ENCODE assay signal across 27 cellular contexts in genomic region chr4:5364406-5364805, GRCh38.
"Had no signal": no experiment of that assay in that cellular context is flagged by ENCODE, and none has a peak within 500 bp of the region (broad histone marks: within the 10 kb centered on the region; RNA-seq: fewer than 3 reads in every experiment).

No MANE protein-coding gene starts in this region.

- DNase-seq: hypothalamus; immature natural killer cell; left ventricle myocardium inferior; mesendoderm; naive B cell; natural killer cell; nephron progenitor cell; occipital lobe; ovary; stimulated activated CD4-positive, alpha-beta T cell treated with anti-CD3 and anti-CD28 coated beads, Interleukin-12 subunit alpha, Interleukin-12 subunit beta, amount 100 ng/mL, for 4 hours; stimulated activated CD4-positive, alpha-beta T cell treated with anti-CD3 and anti-CD28 coated beads, Interleukin-15, amount 100 ng/mL, for 24 hours; stimulated activated CD4-positive, alpha-beta T cell treated with anti-CD3 and anti-CD28 coated beads, Interleukin-2, amount 100 ng/mL, for 24 hours; stimulated activated CD4-positive, alpha-beta T cell treated with anti-CD3 and anti-CD28 coated beads, Interleukin-4, amount 100 ng/mL, for 1 hour; stimulated activated naive B cell treated with anti-CD40 and anti-IgM and Interleukin-4, amounts not matched to agents 10 μg/mL and 1 μg/mL and 100 μg/mL, for 72 hours; stimulated activated naive CD8-positive, alpha-beta T cell treated with anti-CD3 and anti-CD28 coated beads, Interleukin-15, Interleukin-2, amounts not matched to agents 100 U/mL and 50 U/mL, for 24 hours; stomach; testis; thyroid gland; transverse colon; upper lobe of right lung had no signal

- H3K27ac ChIP-seq: left ventricle myocardium inferior, neural progenitor cell, neutrophil, ovary, right atrium auricular region, stomach, testis, thyroid gland, transverse colon, upper lobe of right lung had no signal

- H3K27me3 Mint-ChIP-seq: naive B cell; stimulated activated naive B cell treated with anti-CD40 and anti-IgM and Interleukin-4, amounts not matched to agents 10 μg/mL and 1 μg/mL and 100 μg/mL, for 72 hours had no signal

- H3K4me3 Mint-ChIP-seq: immature natural killer cell; mesothelial cell of epicardium; naive B cell; natural killer cell; nephron progenitor cell; neural progenitor cell; stimulated activated naive B cell treated with anti-CD40 and anti-IgM and Interleukin-4, amounts not matched to agents 10 μg/mL and 1 μg/mL and 100 μg/mL, for 72 hours had no signal

- H3K27ac Mint-ChIP-seq: immature natural killer cell; mesothelial cell of epicardium; naive B cell; natural killer cell; nephron progenitor cell; neural progenitor cell; stimulated activated naive B cell treated with anti-CD40 and anti-IgM and Interleukin-4, amounts not matched to agents 10 μg/mL and 1 μg/mL and 100 μg/mL, for 72 hours had no signal

- H3K27me3 ChIP-seq: neural progenitor cell, neutrophil, ovary, right atrium auricular region, stomach, testis, thyroid gland, transverse colon, upper lobe of right lung had no signal

- H3K36me3 Mint-ChIP-seq: immature natural killer cell; mesothelial cell of epicardium; naive B cell; natural killer cell; neural progenitor cell; stimulated activated naive B cell treated with anti-CD40 and anti-IgM and Interleukin-4, amounts not matched to agents 10 μg/mL and 1 μg/mL and 100 μg/mL, for 72 hours had no signal

- H3K4me2 ChIP-seq: neural progenitor cell had no signal

- H2AFZ ChIP-seq: neural progenitor cell had no signal

- H3K4me3 ChIP-seq: left ventricle myocardium inferior, lung, neural progenitor cell, ovary, right atrium auricular region, skin epidermis, stomach, testis, thyroid gland, transverse colon, upper lobe of right lung had no signal

- ATAC-seq: natural killer cell; sciatic nerve; stimulated activated naive B cell treated with anti-CD40 and anti-IgM and Interleukin-4, amounts not matched to agents 10 μg/mL and 1 μg/mL and 100 μg/mL, for 72 hours; stimulated activated naive CD8-positive, alpha-beta T cell treated with anti-CD3 and anti-CD28 coated beads, Interleukin-15, Interleukin-2, amounts not matched to agents 100 U/mL and 50 U/mL, for 24 hours; upper lobe of right lung had no signal

- H3K9ac ChIP-seq: neural progenitor cell had no signal

- H3K4me1 Mint-ChIP-seq: immature natural killer cell; mesothelial cell of epicardium; naive B cell; natural killer cell; stimulated activated naive B cell treated with anti-CD40 and anti-IgM and Interleukin-4, amounts not matched to agents 10 μg/mL and 1 μg/mL and 100 μg/mL, for 72 hours had no signal

- H3K36me3 ChIP-seq: left ventricle myocardium inferior, neural progenitor cell, neutrophil, ovary, right atrium auricular region, stomach, thyroid gland, transverse colon, upper lobe of right lung had no signal

- H3K9me3 ChIP-seq: left ventricle myocardium inferior, neutrophil, ovary, right atrium auricular region, stomach, testis, thyroid gland, transverse colon, upper lobe of right lung had no signal

- H3K4me1 ChIP-seq: left ventricle myocardium inferior, neural progenitor cell, right atrium auricular region, stomach, testis, thyroid gland, transverse colon, upper lobe of right lung had no signal

- H3K9me3 Mint-ChIP-seq: mesothelial cell of epicardium, naive B cell, natural killer cell, nephron progenitor cell, neural progenitor cell had no signal
